Comparison of ENCODE assay signal across 2 cellular contexts in the genomic region with DNA sequence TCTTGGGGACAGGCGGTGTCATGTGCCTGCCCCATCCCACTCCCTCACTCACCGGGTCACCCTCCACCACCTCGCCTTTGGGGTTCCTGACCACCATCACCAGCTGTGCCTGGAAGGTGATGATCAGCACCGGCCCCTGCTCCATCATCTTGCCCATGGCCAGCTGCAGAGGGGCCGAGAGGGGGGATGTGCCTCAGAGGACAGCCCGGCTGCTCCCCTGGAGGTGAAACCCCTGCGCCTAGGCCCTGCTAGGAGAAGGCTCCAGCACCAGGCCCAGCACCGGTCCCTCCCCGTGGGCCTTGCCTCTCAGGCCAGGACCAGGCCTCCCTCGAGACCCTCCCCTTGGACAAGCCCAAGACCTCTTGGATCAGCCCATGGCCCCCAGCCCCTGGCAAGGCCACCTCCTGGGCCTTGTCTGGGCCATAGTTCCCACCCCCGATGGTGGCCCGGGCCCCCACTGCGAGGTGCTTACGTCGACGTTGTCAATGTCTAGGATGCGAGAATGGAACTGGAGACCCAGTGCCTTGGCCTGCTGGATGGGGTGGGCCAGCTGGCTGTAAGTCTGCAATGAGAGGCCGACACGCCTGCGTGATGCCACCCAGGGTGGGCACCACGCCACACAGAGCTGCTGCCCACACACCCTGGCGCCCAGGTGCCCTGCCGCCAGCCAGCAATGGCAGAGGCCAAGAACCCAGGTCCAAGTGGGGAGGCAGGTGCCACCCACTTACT.
TF ChIP-seq lines count a peak whose summit lies in the region.

No MANE protein-coding gene starts in this region.

TF ChIP-seq in HEK293, 187 proteins besides CTCF, POLR2A, EP300 and RAD21:
- no peak for TF ChIP-seq ZBTB20 (tag by site-specific recombination; IDR thresholded peaks at IDR 0.05)
- no peak for TF ChIP-seq ZNF426 (tag by site-specific recombination; IDR thresholded peaks at IDR 0.05)
- TF ChIP-seq GLIS2 (tag by site-specific recombination; IDR thresholded peaks at IDR 0.05), result peak; percentile 36; the same call in 1 of the 2 replicates
- no peak for TF ChIP-seq ZNF132 (tag by site-specific recombination; IDR thresholded peaks at IDR 0.05; ENCODE audit: borderline replicate concordance)
- TF ChIP-seq HIC1 (tag by site-specific recombination; IDR thresholded peaks at IDR 0.05), result peak; percentile 95
- TF ChIP-seq ZNF112 (tag by site-specific recombination; IDR thresholded peaks at IDR 0.05), result no peak
- peak; percentile 78 for TF ChIP-seq EGR2 (tag by site-specific recombination; IDR thresholded peaks at IDR 0.05; ENCODE audit: low read depth)
- peak; percentile 91 for TF ChIP-seq ZFHX2 (tag by site-specific recombination; conservative IDR thresholded peaks at IDR 0.05)
- no peak for TF ChIP-seq ZNF777 (tag by site-specific recombination; IDR thresholded peaks at IDR 0.05; ENCODE audit: borderline replicate concordance)

TF ChIP-seq in K562, 482 proteins besides CTCF, POLR2A, EP300 and RAD21:
- TF ChIP-seq SNRNP70 (optimal IDR thresholded peaks at IDR 0.05; ENCODE audit: low read depth, low read length) (peak; percentile 25), FOXP1 (CRISPR knock-in tag; IDR thresholded peaks at IDR 0.05) (0 out of 2 replicates have a peak, but pooled peaks have one; percentile 43), HMG20B (CRISPR knock-in tag; IDR thresholded peaks at IDR 0.05) (no peak), ZNF274 (IDR thresholded peaks at IDR 0.05; ENCODE audit: borderline replicate concordance, low read depth, low read length) (no peak), HNRNPL (IDR thresholded peaks at IDR 0.05; ENCODE audit: low read depth, low read length) (0 out of 2 replicates have a peak, but pooled peaks have one; percentile 72), MYNN (IDR thresholded peaks at IDR 0.05) (peak; percentile 56; the same call in 1 of the 2 replicates), MYNN (CRISPR knock-in tag; IDR thresholded peaks at IDR 0.05) (no peak), RBFOX2 (IDR thresholded peaks at IDR 0.05; ENCODE audit: low read depth, low read length) (peak; percentile 65), ZBTB9 (CRISPR knock-in tag; IDR thresholded peaks at IDR 0.05) (no peak), SUPT5H (IDR thresholded peaks at IDR 0.05) (peak; percentile 37; the same call in 1 of the 2 replicates), CAMTA2 (CRISPR knock-in tag; conservative IDR thresholded peaks at IDR 0.05) (no peak), POLR2AphosphoS2 (IDR thresholded peaks at IDR 0.05; ENCODE audit: low read length) (peak; percentile 66; the same call in 1 of the 2 replicates), CCNT2 (IDR thresholded peaks at IDR 0.05; ENCODE audit: borderline replicate concordance, extremely low read depth, insufficient read length, low read depth, low read length) (peak; percentile 37), POLR2G (IDR thresholded peaks at IDR 0.05; ENCODE audit: low read depth, low read length) (peak; percentile 79), PKNOX1 (IDR thresholded peaks at IDR 0.05) (no peak), RBM34 (IDR thresholded peaks at IDR 0.05; ENCODE audit: borderline replicate concordance, insufficient read depth, low read length) (no peak), POLR2B (IDR thresholded peaks at IDR 0.05; ENCODE audit: low read depth, partially characterized antibody) (peak; percentile 47), RBM22 (IDR thresholded peaks at IDR 0.05; ENCODE audit: low read depth, low read length, poor library complexity, severe bottlenecking) (peak; percentile 68)
- TF ChIP-seq, protein P1, sequence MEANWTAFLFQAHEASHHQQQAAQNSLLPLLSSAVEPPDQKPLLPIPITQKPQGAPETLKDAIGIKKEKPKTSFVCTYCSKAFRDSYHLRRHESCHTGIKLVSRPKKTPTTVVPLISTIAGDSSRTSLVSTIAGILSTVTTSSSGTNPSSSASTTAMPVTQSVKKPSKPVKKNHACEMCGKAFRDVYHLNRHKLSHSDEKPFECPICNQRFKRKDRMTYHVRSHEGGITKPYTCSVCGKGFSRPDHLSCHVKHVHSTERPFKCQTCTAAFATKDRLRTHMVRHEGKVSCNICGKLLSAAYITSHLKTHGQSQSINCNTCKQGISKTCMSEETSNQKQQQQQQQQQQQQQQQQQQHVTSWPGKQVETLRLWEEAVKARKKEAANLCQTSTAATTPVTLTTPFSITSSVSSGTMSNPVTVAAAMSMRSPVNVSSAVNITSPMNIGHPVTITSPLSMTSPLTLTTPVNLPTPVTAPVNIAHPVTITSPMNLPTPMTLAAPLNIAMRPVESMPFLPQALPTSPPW (CRISPR knock-in tag; IDR thresholded peaks at IDR 0.05), result 0 out of 2 replicates have a peak, but pooled peaks have one; percentile 13
- TF ChIP-seq, protein P2, sequence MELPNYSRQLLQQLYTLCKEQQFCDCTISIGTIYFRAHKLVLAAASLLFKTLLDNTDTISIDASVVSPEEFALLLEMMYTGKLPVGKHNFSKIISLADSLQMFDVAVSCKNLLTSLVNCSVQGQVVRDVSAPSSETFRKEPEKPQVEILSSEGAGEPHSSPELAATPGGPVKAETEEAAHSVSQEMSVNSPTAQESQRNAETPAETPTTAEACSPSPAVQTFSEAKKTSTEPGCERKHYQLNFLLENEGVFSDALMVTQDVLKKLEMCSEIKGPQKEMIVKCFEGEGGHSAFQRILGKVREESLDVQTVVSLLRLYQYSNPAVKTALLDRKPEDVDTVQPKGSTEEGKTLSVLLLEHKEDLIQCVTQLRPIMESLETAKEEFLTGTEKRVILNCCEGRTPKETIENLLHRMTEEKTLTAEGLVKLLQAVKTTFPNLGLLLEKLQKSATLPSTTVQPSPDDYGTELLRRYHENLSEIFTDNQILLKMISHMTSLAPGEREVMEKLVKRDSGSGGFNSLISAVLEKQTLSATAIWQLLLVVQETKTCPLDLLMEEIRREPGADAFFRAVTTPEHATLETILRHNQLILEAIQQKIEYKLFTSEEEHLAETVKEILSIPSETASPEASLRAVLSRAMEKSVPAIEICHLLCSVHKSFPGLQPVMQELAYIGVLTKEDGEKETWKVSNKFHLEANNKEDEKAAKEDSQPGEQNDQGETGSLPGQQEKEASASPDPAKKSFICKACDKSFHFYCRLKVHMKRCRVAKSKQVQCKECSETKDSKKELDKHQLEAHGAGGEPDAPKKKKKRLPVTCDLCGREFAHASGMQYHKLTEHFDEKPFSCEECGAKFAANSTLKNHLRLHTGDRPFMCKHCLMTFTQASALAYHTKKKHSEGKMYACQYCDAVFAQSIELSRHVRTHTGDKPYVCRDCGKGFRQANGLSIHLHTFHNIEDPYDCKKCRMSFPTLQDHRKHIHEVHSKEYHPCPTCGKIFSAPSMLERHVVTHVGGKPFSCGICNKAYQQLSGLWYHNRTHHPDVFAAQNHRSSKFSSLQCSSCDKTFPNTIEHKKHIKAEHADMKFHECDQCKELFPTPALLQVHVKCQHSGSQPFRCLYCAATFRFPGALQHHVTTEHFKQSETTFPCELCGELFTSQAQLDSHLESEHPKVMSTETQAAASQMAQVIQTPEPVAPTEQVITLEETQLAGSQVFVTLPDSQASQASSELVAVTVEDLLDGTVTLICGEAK (IDR thresholded peaks at IDR 0.05), result no peak
- TF ChIP-seq, protein P2 (CRISPR knock-in tag; IDR thresholded peaks at IDR 0.05), result no peak
- TF ChIP-seq, protein P3, sequence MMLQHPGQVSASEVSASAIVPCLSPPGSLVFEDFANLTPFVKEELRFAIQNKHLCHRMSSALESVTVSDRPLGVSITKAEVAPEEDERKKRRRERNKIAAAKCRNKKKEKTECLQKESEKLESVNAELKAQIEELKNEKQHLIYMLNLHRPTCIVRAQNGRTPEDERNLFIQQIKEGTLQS (IDR thresholded peaks at IDR 0.05), result no peak
- TF ChIP-seq, protein P3 (CRISPR knock-in tag; conservative IDR thresholded peaks at IDR 0.05), result no peak
